ENCODE assay signal across 15 cellular contexts in genomic region chr2:214497489-214497888, GRCh38.
"Had no signal": no experiment of that assay in that cellular context is flagged by ENCODE, and none has a peak within 500 bp of the region (broad histone marks: within the 10 kb centered on the region; RNA-seq: fewer than 3 reads in every experiment).

No MANE protein-coding gene starts in this region.

- H3K27ac ChIP-seq: breast epithelium, tibial nerve, WERI-Rb-1 had no signal

- H3K4me1 Mint-ChIP-seq: activated CD4-positive, alpha-beta T cell treated with anti-CD3 and anti-CD28 coated beads for 36 hours; activated CD8-positive, alpha-beta memory T cell treated with anti-CD3 and anti-CD28 coated beads, Interleukin-2, amount 10 ng/mL, durations not matched to agents 7 days and 5 days; activated naive CD8-positive, alpha-beta T cell treated with anti-CD3 and anti-CD28 coated beads for 36 hours; mesothelial cell of epicardium; nephron had no signal

- H3K4me3 Mint-ChIP-seq: activated CD4-positive, alpha-beta memory T cell treated with anti-CD3 and anti-CD28 coated beads for 36 hours; activated CD4-positive, alpha-beta T cell treated with anti-CD3 and anti-CD28 coated beads for 36 hours; activated CD8-positive, alpha-beta memory T cell treated with anti-CD3 and anti-CD28 coated beads, Interleukin-2, amount 10 ng/mL, durations not matched to agents 7 days and 5 days; activated naive CD8-positive, alpha-beta T cell treated with anti-CD3 and anti-CD28 coated beads for 36 hours; mesothelial cell of epicardium; nephron had no signal

- H3K9me3 Mint-ChIP-seq: activated CD4-positive, alpha-beta memory T cell treated with anti-CD3 and anti-CD28 coated beads for 36 hours; activated naive CD8-positive, alpha-beta T cell treated with anti-CD3 and anti-CD28 coated beads for 36 hours; nephron had no signal

- H3K4me1 ChIP-seq: breast epithelium, tibial nerve had no signal

- H3K4me3 ChIP-seq: breast epithelium, lung, tibial nerve had no signal

- H3K27me3 ChIP-seq: breast epithelium, tibial nerve had no signal

- DNase-seq: activated CD4-positive, alpha-beta memory T cell treated with anti-CD3 and anti-CD28 coated beads for 36 hours; activated CD4-positive, alpha-beta T cell treated with anti-CD3 and anti-CD28 coated beads for 36 hours; activated CD8-positive, alpha-beta memory T cell treated with anti-CD3 and anti-CD28 coated beads, Interleukin-2, amount 10 ng/mL, durations not matched to agents 7 days and 5 days; activated naive CD4-positive, alpha-beta T cell; activated naive CD8-positive, alpha-beta T cell treated with anti-CD3 and anti-CD28 coated beads for 36 hours; amygdala; effector CD4-positive, alpha-beta T cell; stimulated activated CD4-positive, alpha-beta T cell treated with anti-CD3 and anti-CD28 coated beads, Interleukin-2, amount 100 ng/mL, for 24 hours; stimulated activated naive CD8-positive, alpha-beta T cell treated with anti-CD3 and anti-CD28 coated beads, Interleukin-15, Interleukin-2, amounts not matched to agents 100 U/mL and 50 U/mL, for 24 hours; WERI-Rb-1 had no signal

- H3K27ac Mint-ChIP-seq: activated CD4-positive, alpha-beta memory T cell treated with anti-CD3 and anti-CD28 coated beads for 36 hours; activated CD4-positive, alpha-beta T cell treated with anti-CD3 and anti-CD28 coated beads for 36 hours; activated CD8-positive, alpha-beta memory T cell treated with anti-CD3 and anti-CD28 coated beads, Interleukin-2, amount 10 ng/mL, durations not matched to agents 7 days and 5 days; activated naive CD8-positive, alpha-beta T cell treated with anti-CD3 and anti-CD28 coated beads for 36 hours; mesothelial cell of epicardium; nephron had no signal

- H3K27me3 Mint-ChIP-seq: activated CD4-positive, alpha-beta memory T cell treated with anti-CD3 and anti-CD28 coated beads for 36 hours; activated CD4-positive, alpha-beta T cell treated with anti-CD3 and anti-CD28 coated beads for 36 hours; activated CD8-positive, alpha-beta memory T cell treated with anti-CD3 and anti-CD28 coated beads, Interleukin-2, amount 10 ng/mL, durations not matched to agents 7 days and 5 days; activated naive CD8-positive, alpha-beta T cell treated with anti-CD3 and anti-CD28 coated beads for 36 hours had no signal

- ATAC-seq: activated CD4-positive, alpha-beta T cell treated with anti-CD3 and anti-CD28 coated beads for 36 hours; activated CD8-positive, alpha-beta memory T cell treated with anti-CD3 and anti-CD28 coated beads, Interleukin-2, amount 10 ng/mL, durations not matched to agents 7 days and 5 days; stimulated activated naive CD8-positive, alpha-beta T cell treated with anti-CD3 and anti-CD28 coated beads, Interleukin-15, Interleukin-2, amounts not matched to agents 100 U/mL and 50 U/mL, for 24 hours had no signal

- H3K36me3 Mint-ChIP-seq: activated CD4-positive, alpha-beta memory T cell treated with anti-CD3 and anti-CD28 coated beads for 36 hours; activated CD8-positive, alpha-beta memory T cell treated with anti-CD3 and anti-CD28 coated beads, Interleukin-2, amount 10 ng/mL, durations not matched to agents 7 days and 5 days; activated naive CD8-positive, alpha-beta T cell treated with anti-CD3 and anti-CD28 coated beads for 36 hours; mesothelial cell of epicardium had no signal

- H3K36me3 ChIP-seq: breast epithelium, tibial nerve, WERI-Rb-1 had no signal
